Comparison of ENCODE assay signal across 8 cellular contexts in the genomic region with DNA sequence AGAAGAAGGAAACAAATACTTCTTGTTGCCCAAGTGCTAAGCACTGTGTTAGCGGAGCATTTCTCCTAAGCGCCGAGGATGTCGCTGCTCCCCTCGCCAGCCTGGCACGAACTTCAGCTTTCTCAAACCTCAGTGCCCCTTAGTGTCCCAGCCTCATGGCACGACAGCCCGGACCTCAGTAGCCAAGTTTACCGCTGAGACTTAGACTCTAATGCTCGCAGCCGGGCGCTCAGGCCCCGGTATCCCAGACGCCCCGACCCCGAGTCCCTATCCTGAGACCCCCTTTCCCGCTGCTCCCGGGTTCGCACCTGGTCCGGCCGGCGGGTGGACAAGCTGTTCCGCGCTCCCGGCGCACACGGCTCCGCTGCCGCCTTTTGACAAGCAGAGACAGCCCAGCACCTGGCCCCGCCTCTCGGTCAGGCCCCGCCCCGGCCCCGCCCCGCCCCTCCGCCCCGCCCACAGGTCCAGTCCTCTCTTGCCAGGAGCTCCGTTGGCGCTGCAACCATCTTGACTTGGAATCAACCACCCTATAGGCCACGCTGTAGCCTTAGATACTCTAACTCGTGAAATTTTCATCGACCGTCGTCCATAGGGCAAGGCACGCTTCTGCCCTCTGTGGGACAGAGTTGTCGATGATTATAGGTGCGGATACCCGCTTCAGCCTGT. TPM values are rescaled to one million over a fixed set of nuclear protein-coding genes. Genes with fewer than 3 reads are reported as not detected.
DNase-seq lines count a peak whose midpoint lies in the region; ATAC-seq and TF ChIP-seq lines count a peak whose summit lies in the region.

A gene (minus strand): TSS at position 348 of the 666 bp plus-strand sequence. CDS start 25,881 bp downstream, outside the sequence.

- H3K27me3 ChIP-seq in neural progenitor cell (peaks cover 92% of the 10 kb centered on the region), testis (no peaks in the 10 kb centered on the region)

- H3K4me3 ChIP-seq in fibroblast of villous mesenchyme (ENCODE audit: low read depth, low read length): peak within 1 kb of the TSS; percentile 78
- H3K4me3 ChIP-seq in neural progenitor cell: peak within 1 kb of the TSS; percentile 63
- peak within 1 kb of the TSS; percentile 49 to 73 for H3K4me3 ChIP-seq in testis

- H3K4me3 Mint-ChIP-seq in activated T-helper 2 cell treated with anti-CD3 and anti-CD28 coated beads, Interferon-gamma antibody, Interleukin-2, Interleukin-4, amounts not matched to agents 10 μg/mL and 5 μg/mL and 100 μg/mL, durations not matched to agents 14 hours and 24 hours and 36 hours (ENCODE audit: low read depth): peak within 1 kb of the TSS; percentile 100
- peak within 1 kb of the TSS; percentile 84 for H3K4me3 Mint-ChIP-seq in neural progenitor cell

- DNase-seq in DMS 273 (lab: John Stamatoyannopoulos, UW; ENCODE audit: unreplicated experiment): peak; percentile 78
- DNase-seq in Kasumi-1 (lab: John Stamatoyannopoulos, UW): peak; percentile 64 to 73
- DNase-seq in RPMI8226: peak; percentile 88
- DNase-seq in activated T-helper 2 cell treated with anti-CD3 and anti-CD28 coated beads, Interferon-gamma antibody, Interleukin-2, Interleukin-4, amounts not matched to agents 10 μg/mL and 5 μg/mL and 100 μg/mL, durations not matched to agents 14 hours and 24 hours and 36 hours (ENCODE audit: low spot score): peak; percentile 65
- DNase-seq in fibroblast of villous mesenchyme (ENCODE audit: low read depth): peak; percentile 71
- DNase-seq in neural progenitor cell (ENCODE audit: low spot score): peak; percentile 91
- DNase-seq in testis: peak; percentile 85

- H3K4me1 ChIP-seq in neural progenitor cell (peaks cover 5% of the 10 kb centered on the region), testis (peaks cover 3% of the 10 kb centered on the region)

- peaks cover 31% of the 10 kb centered on the region for H3K27me3 Mint-ChIP-seq in activated T-helper 2 cell treated with anti-CD3 and anti-CD28 coated beads, Interferon-gamma antibody, Interleukin-2, Interleukin-4, amounts not matched to agents 10 μg/mL and 5 μg/mL and 100 μg/mL, durations not matched to agents 14 hours and 24 hours and 36 hours (ENCODE audit: low read depth)
- H3K27me3 Mint-ChIP-seq in neural progenitor cell (ENCODE audit: insufficient read depth, low read depth): peaks cover 61% of the 10 kb centered on the region

- no peak within 1 kb of the TSS for H3K27ac ChIP-seq in neural progenitor cell
- H3K27ac ChIP-seq in testis: no peak within 1 kb of the TSS

- no peaks in the 10 kb centered on the region for H4K20me1 ChIP-seq in neural progenitor cell (ENCODE audit: low read depth)

- H2AFZ ChIP-seq in neural progenitor cell (replicated peaks): peak within 1 kb of the TSS; percentile 91

- TF ChIP-seq CTCF in fibroblast of villous mesenchyme (IDR thresholded peaks at IDR 0.05; ENCODE audit: insufficient read depth, low read depth, low read length) (peak; percentile 34), neural progenitor cell (IDR thresholded peaks at IDR 0.05) (no peak), testis (IDR thresholded peaks at IDR 0.05) (peak in 1 of 3 experiments; percentile 6)

- peak; percentile 61 for ATAC-seq in GM21619 (IDR thresholded peaks at IDR 0.05; ENCODE audit: unreplicated experiment)

- H3K9ac ChIP-seq in neural progenitor cell: no peak within 1 kb of the TSS

- no peaks in the 10 kb centered on the region for H3K9me3 Mint-ChIP-seq in activated T-helper 2 cell treated with anti-CD3 and anti-CD28 coated beads, Interferon-gamma antibody, Interleukin-2, Interleukin-4, amounts not matched to agents 10 μg/mL and 5 μg/mL and 100 μg/mL, durations not matched to agents 14 hours and 24 hours and 36 hours
- H3K9me3 Mint-ChIP-seq in neural progenitor cell: no peaks in the 10 kb centered on the region

- peaks cover 47% of the 10 kb centered on the region for H3K36me3 Mint-ChIP-seq in activated T-helper 2 cell treated with anti-CD3 and anti-CD28 coated beads, Interferon-gamma antibody, Interleukin-2, Interleukin-4, amounts not matched to agents 10 μg/mL and 5 μg/mL and 100 μg/mL, durations not matched to agents 14 hours and 24 hours and 36 hours (ENCODE audit: low read depth)
- H3K36me3 Mint-ChIP-seq in neural progenitor cell: no peaks in the 10 kb centered on the region

- H3K4me2 ChIP-seq in neural progenitor cell: peak within 1 kb of the TSS; percentile 87

- H3K9me3 ChIP-seq in neural progenitor cell (ENCODE audit: low read depth) (no peaks in the 10 kb centered on the region), testis (no peaks in the 10 kb centered on the region)

- H3F3A ChIP-seq in neural progenitor cell (ENCODE audit: low read depth): peaks cover 7% of the 10 kb centered on the region

- no peaks in the 10 kb centered on the region for H3K36me3 ChIP-seq in neural progenitor cell
- no peaks in the 10 kb centered on the region for H3K36me3 ChIP-seq in testis (ENCODE audit: low read depth, missing control alignments)

- H3K79me2 ChIP-seq in neural progenitor cell (ENCODE audit: low read depth): no peaks in the 10 kb centered on the region

- no peak for TF ChIP-seq POLR2A in testis (IDR thresholded peaks at IDR 0.05)

- peak within 1 kb of the TSS; percentile 98 for H3K27ac Mint-ChIP-seq in activated T-helper 2 cell treated with anti-CD3 and anti-CD28 coated beads, Interferon-gamma antibody, Interleukin-2, Interleukin-4, amounts not matched to agents 10 μg/mL and 5 μg/mL and 100 μg/mL, durations not matched to agents 14 hours and 24 hours and 36 hours
- no peak within 1 kb of the TSS for H3K27ac Mint-ChIP-seq in neural progenitor cell

- WGBS in testis, 2 donors: 1% methylated on average over 20 to 48 of the region's 48 CpGs

- peaks cover 45% of the 10 kb centered on the region for H3K4me1 Mint-ChIP-seq in activated T-helper 2 cell treated with anti-CD3 and anti-CD28 coated beads, Interferon-gamma antibody, Interleukin-2, Interleukin-4, amounts not matched to agents 10 μg/mL and 5 μg/mL and 100 μg/mL, durations not matched to agents 14 hours and 24 hours and 36 hours (ENCODE audit: low read depth)
- H3K4me1 Mint-ChIP-seq in neural progenitor cell: peaks cover 9% of the 10 kb centered on the region

- intact Hi-C loops in activated T-helper 2 cell treated with anti-CD3 and anti-CD28 coated beads, Interferon-gamma antibody, Interleukin-2, Interleukin-4, amounts not matched to agents 10 μg/mL and 5 μg/mL and 100 μg/mL, durations not matched to agents 14 hours and 24 hours and 36 hours (cut with micrococcal nuclease): loop anchor here (1.0 to 5.0 kb wide), 6 partner anchors 10 to 283 kb away; a partner anchor contains a TSS
- intact Hi-C loops in testis (cut with DNase I; ENCODE audit: low total_unique reads): no loop called here

RNA-seq across cellular contexts. Expression of the gene that starts here (rescaled TPM):
- total RNA-seq in activated T-helper 2 cell treated with anti-CD3 and anti-CD28 coated beads, Interferon-gamma antibody, Interleukin-2, Interleukin-4, amounts not matched to agents 10 μg/mL and 5 μg/mL and 100 μg/mL, durations not matched to agents 14 hours and 24 hours and 36 hours: 312 and 317 TPM in 2 replicates
- 8.2 and 18.4 TPM in 2 replicates for total RNA-seq in fibroblast of villous mesenchyme
- total RNA-seq in neural progenitor cell (ENCODE audit: low replicate concordance): 0.09 TPM in 1 of 2 replicates, not detected in the other
- total RNA-seq in testis: 1 to 10 TPM; 1.4 to 2.9 TPM
- polyA plus RNA-seq in testis (ENCODE audit: insufficient read depth, low read depth, low replicate concordance): 3.7 TPM

Comparison
In these comparisons a context has a peak if more than half of its experiments do, and no peak if none do; other contexts are left out.
1. RNA of the gene that starts here (total RNA-seq): 312 to 317 TPM in activated T-helper 2 cell treated with anti-CD3 and anti-CD28 coated beads, Interferon-gamma antibody, Interleukin-2, Interleukin-4, amounts not matched to agents 10 μg/mL and 5 μg/mL and 100 μg/mL, durations not matched to agents 14 hours and 24 hours and 36 hours; 8.2 to 18.4 TPM in fibroblast of villous mesenchyme, 1.4 to 2.9 TPM in testis and 0.09 TPM in neural progenitor cell; every median in the first group is over 10 times any median in the second.
2. Peak in DNase-seq, H3K4me3 ChIP-seq and H3K4me2 ChIP-seq in neural progenitor cell; RNA of the gene not detected or under 1 TPM.
3. Peak in every context shown above with its lines, with median percentiles within 50 percentile points of each other: DNase-seq and H3K4me3 ChIP-seq.